In genomic region chr15:66638377-66638776, GRCh38 we compare ENCODE assay signal across 16 cellular contexts.
A peak's percentile ranks its signal among the peaks of the same experiment; 100 is the strongest.
DNase-seq lines count a peak whose midpoint lies in the region; ATAC-seq and TF ChIP-seq lines count a peak whose summit lies in the region.
"Had no signal": no experiment of that assay in that cellular context is flagged by ENCODE, and none has a peak within 500 bp of the region (broad histone marks: within the 10 kb centered on the region; RNA-seq: fewer than 3 reads in every experiment).

No MANE protein-coding gene starts in this region.

- TF ChIP-seq CTCF in activated CD8-positive, alpha-beta T cell treated with anti-CD3 and anti-CD28 coated beads for 36 hours (IDR thresholded peaks at IDR 0.05) = no peak

- POLR2A ChIA-PET in activated CD8-positive, alpha-beta T cell treated with anti-CD3 and anti-CD28 coated beads for 36 hours (lab: Charles Lee) = no interaction called here

- H3K27me3 Mint-ChIP-seq in activated CD8-positive, alpha-beta memory T cell treated with anti-CD3 and anti-CD28 coated beads, Interleukin-2, amount 10 ng/mL, durations not matched to agents 7 days and 5 days = peaks cover 2% of the 10 kb centered on the region
- no peaks in the 10 kb centered on the region for H3K27me3 Mint-ChIP-seq in activated CD8-positive, alpha-beta T cell treated with anti-CD3 and anti-CD28 coated beads for 36 hours
- H3K27me3 Mint-ChIP-seq: IgD-negative memory B cell had no signal

- H3K4me1 Mint-ChIP-seq in activated CD8-positive, alpha-beta memory T cell treated with anti-CD3 and anti-CD28 coated beads, Interleukin-2, amount 10 ng/mL, durations not matched to agents 7 days and 5 days = peaks cover 10% of the 10 kb centered on the region
- peaks cover 9% of the 10 kb centered on the region for H3K4me1 Mint-ChIP-seq in activated CD8-positive, alpha-beta T cell treated with anti-CD3 and anti-CD28 coated beads for 36 hours (ENCODE audit: low read depth)
- H3K4me1 Mint-ChIP-seq in stimulated activated effector memory CD8-positive, alpha-beta T cell treated with anti-CD3 and anti-CD28 coated beads, Interleukin-12 subunit alpha, Interleukin-12 subunit beta, amount 100 ng/mL, for 72 hours = peaks cover 7% of the 10 kb centered on the region

- H3K4me3 Mint-ChIP-seq in activated CD8-positive, alpha-beta memory T cell treated with anti-CD3 and anti-CD28 coated beads, Interleukin-2, amount 10 ng/mL, durations not matched to agents 7 days and 5 days = no peak overlapping the region
- no peak overlapping the region for H3K4me3 Mint-ChIP-seq in activated CD8-positive, alpha-beta T cell treated with anti-CD3 and anti-CD28 coated beads for 36 hours
- H3K4me3 Mint-ChIP-seq in stimulated activated effector memory CD8-positive, alpha-beta T cell treated with anti-CD3 and anti-CD28 coated beads, Interleukin-12 subunit alpha, Interleukin-12 subunit beta, amount 100 ng/mL, for 72 hours = no peak overlapping the region

- peak; percentile 96 for ATAC-seq in activated CD8-positive, alpha-beta memory T cell treated with anti-CD3 and anti-CD28 coated beads, Interleukin-2, amount 10 ng/mL, durations not matched to agents 7 days and 5 days
- peak; percentile 54 for ATAC-seq in HG03108 (IDR thresholded peaks at IDR 0.05; ENCODE audit: unreplicated experiment)
- ATAC-seq in activated CD8-positive, alpha-beta T cell treated with anti-CD3 and anti-CD28 coated beads for 36 hours = peak; percentile 93
- peak; percentile 89 for ATAC-seq in stimulated activated effector memory CD8-positive, alpha-beta T cell treated with anti-CD3 and anti-CD28 coated beads, Interleukin-12 subunit alpha, Interleukin-12 subunit beta, amount 100 ng/mL, for 72 hours
- ATAC-seq: Panc1, psoas muscle had no signal

- no peak overlapping the region for H3K27ac Mint-ChIP-seq in activated CD8-positive, alpha-beta memory T cell treated with anti-CD3 and anti-CD28 coated beads, Interleukin-2, amount 10 ng/mL, durations not matched to agents 7 days and 5 days
- no peak overlapping the region for H3K27ac Mint-ChIP-seq in activated CD8-positive, alpha-beta T cell treated with anti-CD3 and anti-CD28 coated beads for 36 hours
- no peak overlapping the region for H3K27ac Mint-ChIP-seq in stimulated activated effector memory CD8-positive, alpha-beta T cell treated with anti-CD3 and anti-CD28 coated beads, Interleukin-12 subunit alpha, Interleukin-12 subunit beta, amount 100 ng/mL, for 72 hours
- H3K27ac Mint-ChIP-seq: IgD-negative memory B cell had no signal

- no peaks in the 10 kb centered on the region for H3K9me3 Mint-ChIP-seq in activated CD8-positive, alpha-beta memory T cell treated with anti-CD3 and anti-CD28 coated beads, Interleukin-2, amount 10 ng/mL, durations not matched to agents 7 days and 5 days (ENCODE audit: low read depth)
- no peaks in the 10 kb centered on the region for H3K9me3 Mint-ChIP-seq in activated CD8-positive, alpha-beta T cell treated with anti-CD3 and anti-CD28 coated beads for 36 hours
- H3K9me3 Mint-ChIP-seq in stimulated activated effector memory CD8-positive, alpha-beta T cell treated with anti-CD3 and anti-CD28 coated beads, Interleukin-12 subunit alpha, Interleukin-12 subunit beta, amount 100 ng/mL, for 72 hours = no peaks in the 10 kb centered on the region
- H3K9me3 Mint-ChIP-seq: IgD-negative memory B cell had no signal

- CTCF ChIA-PET in activated CD8-positive, alpha-beta memory T cell treated with anti-CD3 and anti-CD28 coated beads, Interleukin-2, amount 10 ng/mL, durations not matched to agents 7 days and 5 days (lab: Charles Lee) = interaction anchor here (0.9 to 1.7 kb wide), 4 partner anchors 10 to 36 kb away, joined by 3 to 13 read pairs (median 5); no protein-coding TSS in a partner anchor
- CTCF ChIA-PET in activated CD8-positive, alpha-beta T cell treated with anti-CD3 and anti-CD28 coated beads for 36 hours (lab: Charles Lee) = interaction anchor here (1.2 to 2.4 kb wide), 2 partner anchors 20 to 213 kb away, joined by 4 to 9 read pairs; no protein-coding TSS in a partner anchor

- H3K36me3 Mint-ChIP-seq in activated CD8-positive, alpha-beta memory T cell treated with anti-CD3 and anti-CD28 coated beads, Interleukin-2, amount 10 ng/mL, durations not matched to agents 7 days and 5 days = no peaks in the 10 kb centered on the region
- H3K36me3 Mint-ChIP-seq in activated CD8-positive, alpha-beta T cell treated with anti-CD3 and anti-CD28 coated beads for 36 hours (ENCODE audit: low read depth) = no peaks in the 10 kb centered on the region
- H3K36me3 Mint-ChIP-seq in stimulated activated effector memory CD8-positive, alpha-beta T cell treated with anti-CD3 and anti-CD28 coated beads, Interleukin-12 subunit alpha, Interleukin-12 subunit beta, amount 100 ng/mL, for 72 hours = no peaks in the 10 kb centered on the region

- peak; percentile 68 for DNase-seq in activated CD8-positive, alpha-beta memory T cell treated with anti-CD3 and anti-CD28 coated beads, Interleukin-2, amount 10 ng/mL, durations not matched to agents 7 days and 5 days
- no peak for DNase-seq in activated CD8-positive, alpha-beta memory T cell treated with anti-CD3 and anti-CD28 coated beads for 24 hours
- DNase-seq in activated CD8-positive, alpha-beta T cell treated with anti-CD3 and anti-CD28 coated beads for 36 hours = peak; percentile 42
- DNase-seq in stimulated activated effector memory CD8-positive, alpha-beta T cell treated with anti-CD3 and anti-CD28 coated beads, Interleukin-12 subunit alpha, Interleukin-12 subunit beta, amount 100 ng/mL, for 72 hours (ENCODE audit: low spot score in 2 of 2) = peak in 1 of 2 donors; percentile 59
- no peak for DNase-seq in NCI-H146 treated with DMSO at 0.1 percent for 48 hours (lab: John Stamatoyannopoulos, UW; ENCODE audit: unreplicated experiment)
- DNase-seq in central memory CD4-positive, alpha-beta T cell = no peak
- DNase-seq: amniotic stem cell, cortex of kidney, DMS53, mammary epithelial cell, NCI-H187, NCI-H774, psoas muscle had no signal

- intact Hi-C loops in activated CD8-positive, alpha-beta T cell treated with anti-CD3 and anti-CD28 coated beads for 36 hours (cut with micrococcal nuclease) = no loop called here

Comparison
In these comparisons a context has a peak if more than half of its experiments do, and no peak if none do; other contexts are left out.
1. DNase-seq: peak in activated CD8-positive, alpha-beta memory T cell treated with anti-CD3 and anti-CD28 coated beads, Interleukin-2, amount 10 ng/mL, durations not matched to agents 7 days and 5 days (single experiment) and activated CD8-positive, alpha-beta T cell treated with anti-CD3 and anti-CD28 coated beads for 36 hours (single experiment); none in activated CD8-positive, alpha-beta memory T cell treated with anti-CD3 and anti-CD28 coated beads for 24 hours (single experiment), NCI-H146 treated with DMSO at 0.1 percent for 48 hours (single experiment) and central memory CD4-positive, alpha-beta T cell (single experiment).
2. Peak in every context shown above with its lines, with median percentiles within 50 percentile points of each other: ATAC-seq.